In genomic region chr1:212928323-212929281, GRCh38 we compare ENCODE assay signal across 9 cellular contexts. TPM values are rescaled to one million over a fixed set of nuclear protein-coding genes. Genes with fewer than 3 reads are reported as not detected.
DNase-seq lines count a peak whose midpoint lies in the region; ATAC-seq and TF ChIP-seq lines count a peak whose summit lies in the region.
"Had no signal": no experiment of that assay in that cellular context is flagged by ENCODE, and none has a peak within 500 bp of the region (broad histone marks: within the 10 kb centered on the region; RNA-seq: fewer than 3 reads in every experiment).

No MANE protein-coding gene starts in this region.

- H3K9me3 ChIP-seq in endodermal cell (ENCODE audit: control insufficient read depth, low read length): no peaks in the 10 kb centered on the region

- H3K4me3 Mint-ChIP-seq in endodermal cell: no peak overlapping the region

- H3K9ac ChIP-seq in endodermal cell (ENCODE audit: extremely low read depth, low read length, poor library complexity, severe bottlenecking): no peak overlapping the region

- WGBS in endodermal cell (ENCODE audit: insufficient coverage in 1 of 2, insufficient read length in 1 of 2), 2 experiments: 55 to 68% methylated on average over 6 to 10 of the region's 10 CpGs

- H3K9me3 Mint-ChIP-seq in endodermal cell: peaks cover 4% of the 10 kb centered on the region

- H3K36me3 Mint-ChIP-seq in endodermal cell (ENCODE audit: low read depth): no peaks in the 10 kb centered on the region

- H3K4me3 ChIP-seq in AG10803 (ENCODE audit: low read length) (no peak overlapping the region), endodermal cell (ENCODE audit: low read length) (no peak overlapping the region)

- H3K4me1 Mint-ChIP-seq in endodermal cell: peaks cover 20% of the 10 kb centered on the region

- TF ChIP-seq CTCF in AG10803 (conservative IDR thresholded peaks at IDR 0.05; ENCODE audit: low read length): no peak
- no peak for TF ChIP-seq CTCF in endodermal cell (conservative IDR thresholded peaks at IDR 0.05)

- H3K36me3 ChIP-seq in endodermal cell (ENCODE audit: control insufficient read depth, insufficient read depth, low read length): no peaks in the 10 kb centered on the region

- no peak overlapping the region for H3K27ac Mint-ChIP-seq in endodermal cell

- ATAC-seq in GM21360 (IDR thresholded peaks at IDR 0.05; ENCODE audit: unreplicated experiment) (peak; percentile 65), HG03342 (IDR thresholded peaks at IDR 0.05; ENCODE audit: unreplicated experiment) (peak; percentile 55)

- H3K27me3 ChIP-seq in endodermal cell (ENCODE audit: control insufficient read depth, insufficient read depth, low read length, poor library complexity, severe bottlenecking): no peaks in the 10 kb centered on the region

- H3K27ac ChIP-seq in endodermal cell (ENCODE audit: low read depth, low read length): peak overlapping the region; percentile 89

- DNase-seq in AG10803 (ENCODE audit: low read depth) (peak; percentile 17), endodermal cell (peak; percentile 71), T-helper 2 cell (no peak), head of caudate nucleus (no peak), ecto neural progenitor cell (ENCODE audit: low spot score) (no peak)
- no peak for DNase-seq in activated T-cell treated with anti-CD3 and anti-CD28 coated beads, Interleukin-2, amount 50 U/mL, for 1 hour
- DNase-seq: NCI-H1048 had no signal

- intact Hi-C loops in head of caudate nucleus (cut with DNase I): no loop called here

- H3K4me1 ChIP-seq in endodermal cell (ENCODE audit: control insufficient read depth, insufficient read depth, low read length): peaks cover 7% of the 10 kb centered on the region

- peaks cover 1% of the 10 kb centered on the region for H3K27me3 Mint-ChIP-seq in endodermal cell (ENCODE audit: insufficient read depth)

RNA-seq across cellular contexts. Expression of gene VASH2, which starts 21.7 kb away (rescaled TPM):
- 10 to 100 TPM; 13.7 to 30.2 TPM for total RNA-seq in endodermal cell
- 22.4 TPM for polyA plus RNA-seq in endodermal cell (2013, experiment 1 of 2)
- 18.2 TPM for polyA plus RNA-seq in endodermal cell (2013, experiment 2 of 2)

Comparison
In these comparisons a context has a peak if more than half of its experiments do, and no peak if none do; other contexts are left out.
1. DNase-seq: peak in AG10803 (single experiment) and endodermal cell (single experiment); none in T-helper 2 cell (0 of 5), head of caudate nucleus (0 of 42), activated T-cell treated with anti-CD3 and anti-CD28 coated beads, Interleukin-2, amount 50 U/mL, for 1 hour (single experiment) and ecto neural progenitor cell (single experiment).